16 cellular contexts compared by ENCODE assay signal in genomic region chr5:139847091-139847490, GRCh38. TPM values are rescaled to one million over a fixed set of nuclear protein-coding genes. Genes with fewer than 3 reads are reported as not detected.
A peak's percentile ranks its signal among the peaks of the same experiment; 100 is the strongest.
DNase-seq lines count a peak whose midpoint lies in the region; ATAC-seq and TF ChIP-seq lines count a peak whose summit lies in the region.
"Had no signal": no experiment of that assay in that cellular context is flagged by ENCODE, and none has a peak within 500 bp of the region (broad histone marks: within the 10 kb centered on the region; RNA-seq: fewer than 3 reads in every experiment).

No MANE protein-coding gene starts in this region.

- H3K27me3 ChIP-seq in spleen (replicated peaks in 1 of 7) = peaks cover 0 to 34% (median 0%) of the 10 kb centered on the region in 7 donors

- peaks cover 12% of the 10 kb centered on the region for H3K27me3 Mint-ChIP-seq in activated CD8-positive, alpha-beta T cell treated with anti-CD3 and anti-CD28 coated beads for 36 hours
- H3K27me3 Mint-ChIP-seq in activated CD8-positive, alpha-beta T cell treated with anti-CD3 and anti-CD28 coated beads, Interleukin-2, amount 10 ng/mL, durations not matched to agents 7 days and 5 days (ENCODE audit: low read depth) = peaks cover 38% of the 10 kb centered on the region
- H3K27me3 Mint-ChIP-seq in effector memory CD8-positive, alpha-beta T cell = peaks cover 6 to 34% of the 10 kb centered on the region in 2 donors

- H3K27ac Mint-ChIP-seq in activated CD8-positive, alpha-beta T cell treated with anti-CD3 and anti-CD28 coated beads for 36 hours = no peak overlapping the region
- no peak overlapping the region for H3K27ac Mint-ChIP-seq in activated CD8-positive, alpha-beta T cell treated with anti-CD3 and anti-CD28 coated beads, Interleukin-2, amount 10 ng/mL, durations not matched to agents 7 days and 5 days
- peak overlapping the region in 1 of 2 donors; percentile 35 for H3K27ac Mint-ChIP-seq in effector memory CD8-positive, alpha-beta T cell

- H3K36me3 Mint-ChIP-seq in activated CD8-positive, alpha-beta T cell treated with anti-CD3 and anti-CD28 coated beads for 36 hours (ENCODE audit: low read depth) = no peaks in the 10 kb centered on the region
- H3K36me3 Mint-ChIP-seq in activated CD8-positive, alpha-beta T cell treated with anti-CD3 and anti-CD28 coated beads, Interleukin-2, amount 10 ng/mL, durations not matched to agents 7 days and 5 days (ENCODE audit: low read depth) = no peaks in the 10 kb centered on the region
- H3K36me3 Mint-ChIP-seq in effector memory CD8-positive, alpha-beta T cell (ENCODE audit: insufficient read depth) = peaks cover 11% of the 10 kb centered on the region

- ATAC-seq in activated CD8-positive, alpha-beta T cell treated with anti-CD3 and anti-CD28 coated beads for 36 hours = no peak
- no peak for ATAC-seq in activated CD8-positive, alpha-beta T cell treated with anti-CD3 and anti-CD28 coated beads, Interleukin-2, amount 10 ng/mL, durations not matched to agents 7 days and 5 days
- no peak for ATAC-seq in effector memory CD8-positive, alpha-beta T cell (replicated peaks)
- ATAC-seq: Panc1 had no signal

- no peak for TF ChIP-seq POLR2A in spleen (IDR thresholded peaks at IDR 0.05)

- H3K4me3 Mint-ChIP-seq in activated CD8-positive, alpha-beta T cell treated with anti-CD3 and anti-CD28 coated beads for 36 hours = peak overlapping the region; percentile 60
- no peak overlapping the region for H3K4me3 Mint-ChIP-seq in activated CD8-positive, alpha-beta T cell treated with anti-CD3 and anti-CD28 coated beads, Interleukin-2, amount 10 ng/mL, durations not matched to agents 7 days and 5 days
- peak overlapping the region; percentile 54 to 61 for H3K4me3 Mint-ChIP-seq in effector memory CD8-positive, alpha-beta T cell

- 37 to 47% (median 45%) methylated on average over 10 of the region's 10 CpGs for WGBS in spleen, 5 donors

- peaks cover 0 to 53% (median 27%) of the 10 kb centered on the region in 6 donors for H3K4me1 ChIP-seq in spleen

- CTCF ChIA-PET in activated CD8-positive, alpha-beta T cell treated with anti-CD3 and anti-CD28 coated beads for 36 hours (lab: Charles Lee) = interaction anchor here (1.0 to 6.8 kb wide), 3 partner anchors 16 to 122 kb away, joined by 4 to 121 read pairs (median 53); no protein-coding TSS in a partner anchor
- CTCF ChIA-PET in activated CD8-positive, alpha-beta T cell treated with anti-CD3 and anti-CD28 coated beads, Interleukin-2, amount 10 ng/mL, durations not matched to agents 7 days and 5 days (lab: Charles Lee) = interaction anchor here (1.0 to 1.5 kb wide), 5 partner anchors 16 to 122 kb away, joined by 3 to 7 read pairs (median 3); no protein-coding TSS in a partner anchor

- no peaks in the 10 kb centered on the region for H3K9me3 ChIP-seq in spleen
- H3K9me3 ChIP-seq: SK-N-SH, transverse colon had no signal

- POLR2A ChIA-PET in activated CD8-positive, alpha-beta T cell treated with anti-CD3 and anti-CD28 coated beads for 36 hours (lab: Charles Lee) = interaction anchor here (0.8 to 0.9 kb wide), 2 partner anchors 9 to 54 kb away, joined by 3 read pairs; no protein-coding TSS in a partner anchor
- POLR2A ChIA-PET in activated CD8-positive, alpha-beta T cell treated with anti-CD3 and anti-CD28 coated beads, Interleukin-2, amount 10 ng/mL, durations not matched to agents 7 days and 5 days (lab: Charles Lee) = interaction anchor here (0.5 kb wide), 1 partner anchor 85 kb away, joined by 4 read pairs; no protein-coding TSS in a partner anchor

- intact Hi-C loops in activated CD8-positive, alpha-beta T cell treated with anti-CD3 and anti-CD28 coated beads for 36 hours (cut with micrococcal nuclease) = no loop called here
- intact Hi-C loops in spleen (cut with DNase I; ENCODE audit: low total_unique reads) = loop anchor here (5.0 kb wide), 1 partner anchor 60 kb away; no protein-coding TSS in a partner anchor

- H3K9me3 Mint-ChIP-seq in activated CD8-positive, alpha-beta T cell treated with anti-CD3 and anti-CD28 coated beads for 36 hours = no peaks in the 10 kb centered on the region
- no peaks in the 10 kb centered on the region for H3K9me3 Mint-ChIP-seq in activated CD8-positive, alpha-beta T cell treated with anti-CD3 and anti-CD28 coated beads, Interleukin-2, amount 10 ng/mL, durations not matched to agents 7 days and 5 days (ENCODE audit: insufficient read depth)
- no peaks in the 10 kb centered on the region for H3K9me3 Mint-ChIP-seq in effector memory CD8-positive, alpha-beta T cell

- TF ChIP-seq CTCF in activated CD8-positive, alpha-beta T cell treated with anti-CD3 and anti-CD28 coated beads for 36 hours (IDR thresholded peaks at IDR 0.05) = no peak
- no peak for TF ChIP-seq CTCF in spleen (IDR thresholded peaks at IDR 0.05 in 8 of 11, conservative IDR thresholded peaks at IDR 0.05 in 3 of 11)

- H3K36me3 ChIP-seq in spleen = peaks cover 0 to 9% (median 0%) of the 10 kb centered on the region in 6 donors
- H3K36me3 ChIP-seq: transverse colon had no signal

- H3K4me1 Mint-ChIP-seq in activated CD8-positive, alpha-beta T cell treated with anti-CD3 and anti-CD28 coated beads for 36 hours (ENCODE audit: low read depth) = peaks cover 15% of the 10 kb centered on the region
- peaks cover 6% of the 10 kb centered on the region for H3K4me1 Mint-ChIP-seq in activated CD8-positive, alpha-beta T cell treated with anti-CD3 and anti-CD28 coated beads, Interleukin-2, amount 10 ng/mL, durations not matched to agents 7 days and 5 days (ENCODE audit: low read depth)
- peaks cover 17 to 18% of the 10 kb centered on the region in 2 donors for H3K4me1 Mint-ChIP-seq in effector memory CD8-positive, alpha-beta T cell (ENCODE audit: low read depth in 2 of 2)

- no peak for DNase-seq in activated CD8-positive, alpha-beta T cell treated with anti-CD3 and anti-CD28 coated beads for 36 hours
- DNase-seq in activated CD8-positive, alpha-beta T cell treated with anti-CD3 and anti-CD28 coated beads, Interleukin-2, amount 10 ng/mL, durations not matched to agents 7 days and 5 days = no peak
- DNase-seq in GM19238 (ENCODE audit: insufficient read length, low spot score) (peak; percentile 19), spleen (peak; percentile 64), NCI-H187 treated with DMSO at 0.1 percent for 48 hours (lab: John Stamatoyannopoulos, UW) (no peak), GF-D8 (lab: John Stamatoyannopoulos, UW) (no peak)
- no peak for DNase-seq in effector memory CD8-positive, alpha-beta T cell
- no peak for DNase-seq in stimulated activated naive CD4-positive, alpha-beta T cell (lab: John Stamatoyannopoulos, UW)
- DNase-seq: IMR-90, NCI-H1092, NCI-H774, SK-N-SH had no signal

- H3K27ac ChIP-seq in spleen = no peak overlapping the region
- H3K27ac ChIP-seq: epithelial cell of prostate had no signal

- H3K4me3 ChIP-seq in spleen = peak overlapping the region in 1 of 8 donors; percentile 84

RNA-seq across cellular contexts. Expression of gene PSD2, which starts 51.5 kb away (rescaled TPM):
- total RNA-seq in activated CD8-positive, alpha-beta T cell treated with anti-CD3 and anti-CD28 coated beads for 36 hours = under 1 TPM in 1 of 2 experiments, not detected in 1; 0.14 TPM
- not detected for total RNA-seq in activated CD8-positive, alpha-beta T cell treated with anti-CD3 and anti-CD28 coated beads, Interleukin-2, amount 10 ng/mL, durations not matched to agents 7 days and 5 days
- under 1 TPM in 6 of 7 donors, not detected in 1; 0.09 to 0.42 (median 0.25) TPM for total RNA-seq in spleen
- under 1 TPM; 0.03 to 0.24 (median 0.05) TPM for polyA plus RNA-seq in spleen
- total RNA-seq: IMR-90 had no signal
- polyA plus RNA-seq: AG04450 had no signal

Comparison
In these comparisons a context has a peak if more than half of its experiments do, and no peak if none do; other contexts are left out.
1. DNase-seq: peak in GM19238 (single experiment) and spleen (single experiment); none in activated CD8-positive, alpha-beta T cell treated with anti-CD3 and anti-CD28 coated beads for 36 hours (single experiment), activated CD8-positive, alpha-beta T cell treated with anti-CD3 and anti-CD28 coated beads, Interleukin-2, amount 10 ng/mL, durations not matched to agents 7 days and 5 days (single experiment), effector memory CD8-positive, alpha-beta T cell (0 of 3), stimulated activated naive CD4-positive, alpha-beta T cell (0 of 6), NCI-H187 treated with DMSO at 0.1 percent for 48 hours (single experiment) and GF-D8 (single experiment).